8 cellular contexts compared by ENCODE assay signal in genomic region chr7:66995045-66995776, GRCh38. TPM values are rescaled to one million over a fixed set of nuclear protein-coding genes. Genes with fewer than 3 reads are reported as not detected.
A peak's percentile ranks its signal among the peaks of the same experiment; 100 is the strongest.
DNase-seq lines count a peak whose midpoint lies in the region; ATAC-seq, FAIRE-seq and TF ChIP-seq lines count a peak whose summit lies in the region.
"Not testable (repeated sequence)": the region's sequence is repeated elsewhere in the genome, so short reads cannot be mapped to it uniquely, and the experiment has no call there.

SBDS (minus strand) TSS chr7:66995586; CDS start chr7:66995417, 169 bp downstream.

- FAIRE-seq in bronchial epithelial cell (lab: Jason Lieb, UNC); small intestine (lab: Jason Lieb, UNC): not testable (repeated sequence)

- H3K27me3 ChIP-seq in bronchial epithelial cell (ENCODE audit: control insufficient read depth, insufficient read depth, low read length); small intestine (ENCODE audit: control insufficient read depth in 2 of 2, insufficient read depth in 2 of 2, low read length in 2 of 2): not testable (repeated sequence)

- ATAC-seq in GM18873 (IDR thresholded peaks at IDR 0.05; ENCODE audit: low FRiP score, unreplicated experiment) (peak; percentile 61), HG03159 (IDR thresholded peaks at IDR 0.05; ENCODE audit: unreplicated experiment) (peak; percentile 58)

- 0 to 1% (median 1%) methylated on average over 54 to 59 of the region's 59 CpGs for WGBS in small intestine, 3 donors

- peak within 1 kb of the TSS; percentile 88 to 98 for H3K27ac ChIP-seq in small intestine (ENCODE audit: low read depth in 1 of 2, low read length in 1 of 2)

- peak; percentile 88 for DNase-seq in AG04449 (ENCODE audit: low read depth, low spot score)
- peak; percentile 96 for DNase-seq in NCI-H2227 treated with DMSO at 0.1 percent for 48 hours (lab: John Stamatoyannopoulos, UW)
- DNase-seq in bronchial epithelial cell (ENCODE audit: low read depth): peak; percentile 98
- DNase-seq in iPS-NIHi11 (ENCODE audit: low spot score): peak; percentile 70
- peak; percentile 99 for DNase-seq in small intestine

- not testable (repeated sequence) for H3K4me1 ChIP-seq in small intestine (ENCODE audit: control insufficient read depth in 2 of 2, insufficient read depth in 1 of 2, low read depth in 1 of 2, low read length in 1 of 2)

- not testable (repeated sequence) for H3K9me3 ChIP-seq in small intestine (ENCODE audit: control insufficient read depth, low read depth)

- TF ChIP-seq CTCF in AG04449 (IDR thresholded peaks at IDR 0.05; ENCODE audit: insufficient read depth, low read length, missing control alignments); WI38 (IDR thresholded peaks at IDR 0.05; ENCODE audit: low read depth, low read length); bronchial epithelial cell (IDR thresholded peaks at IDR 0.05; ENCODE audit: insufficient read depth, low read length, severe bottlenecking): not testable (repeated sequence)

- CTCF ChIA-PET in AG04449 (lab: Yijun Ruan, JAX): interaction anchor here (1.1 to 1.3 kb wide), 3 partner anchors 34 to 323 kb away, joined by 3 read pairs; no protein-coding TSS in a partner anchor

- not testable (repeated sequence) for H3K36me3 ChIP-seq in bronchial epithelial cell (ENCODE audit: control insufficient read depth, insufficient read depth, low read length); small intestine (ENCODE audit: control insufficient read depth in 2 of 2, insufficient read depth in 2 of 2, low read length in 2 of 2)

- POLR2A ChIA-PET in AG04449 (lab: Yijun Ruan, JAX): interaction anchor here (0.9 kb wide), 1 partner anchor 73 kb away, joined by 3 read pairs; no protein-coding TSS in a partner anchor

- H3K4me3 ChIP-seq in AG04449 (ENCODE audit: low read depth, low read length) (peak within 1 kb of the TSS; percentile 71), WI38 (ENCODE audit: low read depth, low read length) (peak within 1 kb of the TSS; percentile 74), bronchial epithelial cell (ENCODE audit: low read depth, low read length) (peak within 1 kb of the TSS; percentile 74), small intestine (ENCODE audit: low read depth in 1 of 2, low read length in 2 of 2) (peak within 1 kb of the TSS; percentile 57 to 60)

RNA-seq across cellular contexts. Expression of gene SBDS, which starts in this region (rescaled TPM):
- total RNA-seq in bronchial epithelial cell: 108 and 133 TPM in 2 replicates
- polyA plus RNA-seq in small intestine: 100 to 1,000 TPM; 141 to 309 (median 264) TPM

Comparison
In these comparisons a context has a peak if more than half of its experiments do, and no peak if none do; other contexts are left out.
1. Peak in every context shown above with its lines: DNase-seq, ATAC-seq, H3K4me3 ChIP-seq and H3K27ac ChIP-seq.